In the genomic region with DNA sequence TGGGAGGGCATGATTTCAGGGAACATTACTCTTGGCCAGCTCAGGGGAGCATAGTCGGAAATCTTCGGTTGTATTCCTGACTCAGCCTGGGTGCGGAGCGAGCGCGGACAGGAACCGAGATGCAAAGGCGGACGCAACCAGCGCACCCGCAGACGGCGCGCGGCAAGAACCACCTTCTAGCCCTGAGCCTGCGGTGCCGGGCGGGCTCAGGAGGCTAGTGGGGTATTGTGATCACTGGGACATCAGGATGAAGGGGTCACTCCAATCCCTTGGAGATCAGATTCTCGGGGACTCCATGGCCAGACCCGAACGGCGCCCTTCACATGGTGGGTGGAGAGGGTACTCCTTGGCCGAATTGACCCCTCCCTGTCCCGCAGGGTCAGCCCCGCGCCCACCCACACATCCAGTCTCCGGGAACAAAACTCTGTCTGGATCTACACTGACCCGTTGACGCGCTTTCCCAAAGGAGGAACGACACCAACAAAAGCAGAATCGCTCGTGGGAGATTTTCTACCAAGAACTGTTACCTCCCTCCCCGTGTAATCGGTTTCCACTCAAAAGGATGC, we compare ENCODE assay signal across 7 cellular contexts.
A peak's percentile ranks its signal among the peaks of the same experiment; 100 is the strongest.
DNase-seq lines count a peak whose midpoint lies in the region; ATAC-seq and TF ChIP-seq lines count a peak whose summit lies in the region.

No MANE protein-coding gene starts in this region.

- intact Hi-C loops in right lobe of liver (cut with DNase I) = no loop called here
- intact Hi-C loops in testis (cut with DNase I; ENCODE audit: low total_unique reads) = no loop called here

- H3K4me3 Mint-ChIP-seq in natural killer cell treated with Interleukin-12 subunit alpha and Interleukin-12 subunit beta and Interleukin-15 and Interleukin-18, amount 100 ng/mL, for 72 hours = no peak overlapping the region

- DNase-seq in LNCaP clone FGC (ENCODE audit: low read depth) (no peak), choroid plexus epithelial cell (ENCODE audit: low read depth) (no peak), right lobe of liver (peak in 1 of 3 donors; percentile 19), testis (peak; percentile 24)
- DNase-seq in natural killer cell treated with Interleukin-12 subunit alpha and Interleukin-12 subunit beta and Interleukin-15 and Interleukin-18, amount 100 ng/mL, for 72 hours (ENCODE audit: low spot score) = no peak

- peaks cover 0 to 15% of the 10 kb centered on the region in 2 donors for H3K27me3 Mint-ChIP-seq in natural killer cell treated with Interleukin-12 subunit alpha and Interleukin-12 subunit beta and Interleukin-15 and Interleukin-18, amount 100 ng/mL, for 72 hours

- H3K36me3 ChIP-seq in right lobe of liver = no peaks in the 10 kb centered on the region
- H3K36me3 ChIP-seq in testis (ENCODE audit: low read depth, missing control alignments) = no peaks in the 10 kb centered on the region

- H3K4me1 ChIP-seq in right lobe of liver (peaks cover 0 to 11% (median 0%) of the 10 kb centered on the region in 4 donors), testis (no peaks in the 10 kb centered on the region)

- H3K27me3 ChIP-seq in right lobe of liver = peaks cover 0 to 10% of the 10 kb centered on the region in 2 donors
- H3K27me3 ChIP-seq in testis = no peaks in the 10 kb centered on the region

- H3K4me1 Mint-ChIP-seq in natural killer cell treated with Interleukin-12 subunit alpha and Interleukin-12 subunit beta and Interleukin-15 and Interleukin-18, amount 100 ng/mL, for 72 hours (ENCODE audit: low read depth in 2 of 2) = no peaks in the 10 kb centered on the region

- TF ChIP-seq CTCF in LNCaP clone FGC (IDR thresholded peaks at IDR 0.05; ENCODE audit: control insufficient read depth, extremely low read depth, insufficient read depth) = no peak
- TF ChIP-seq CTCF in choroid plexus epithelial cell (conservative IDR thresholded peaks at IDR 0.05; ENCODE audit: low read depth, low read length) = no peak
- no peak for TF ChIP-seq CTCF in right lobe of liver (IDR thresholded peaks at IDR 0.05)
- TF ChIP-seq CTCF in testis (IDR thresholded peaks at IDR 0.05) = no peak

- H3K9me3 Mint-ChIP-seq in natural killer cell treated with Interleukin-12 subunit alpha and Interleukin-12 subunit beta and Interleukin-15 and Interleukin-18, amount 100 ng/mL, for 72 hours = peaks cover 4% of the 10 kb centered on the region

- H3K27ac ChIP-seq in right lobe of liver = no peak overlapping the region
- H3K27ac ChIP-seq in testis = no peak overlapping the region

- H3K36me3 Mint-ChIP-seq in natural killer cell treated with Interleukin-12 subunit alpha and Interleukin-12 subunit beta and Interleukin-15 and Interleukin-18, amount 100 ng/mL, for 72 hours = no peaks in the 10 kb centered on the region

- 7% methylated on average over 12 of the region's 35 CpGs for WGBS in right lobe of liver (ENCODE audit: insufficient coverage, low coverage, low lambda C conversion rate, missing lambda C conversion rate)
- 0 to 1% methylated on average over 11 to 35 of the region's 35 CpGs for WGBS in testis, 2 donors

- H3K4me3 ChIP-seq in LNCaP clone FGC (ENCODE audit: low read depth, low read length) (peak overlapping the region; percentile 50), choroid plexus epithelial cell (ENCODE audit: low read depth, low read length) (peak overlapping the region; percentile 39), right lobe of liver (peak overlapping the region; percentile 35 to 56 (median 47)), testis (peak overlapping the region; percentile 49 to 57)

- no peak overlapping the region for H3K27ac Mint-ChIP-seq in natural killer cell treated with Interleukin-12 subunit alpha and Interleukin-12 subunit beta and Interleukin-15 and Interleukin-18, amount 100 ng/mL, for 72 hours

- no peaks in the 10 kb centered on the region for H3K9me3 ChIP-seq in right lobe of liver
- H3K9me3 ChIP-seq in testis = no peaks in the 10 kb centered on the region

- TF ChIP-seq POLR2A in right lobe of liver (IDR thresholded peaks at IDR 0.05) = no peak
- no peak for TF ChIP-seq POLR2A in testis (IDR thresholded peaks at IDR 0.05)

- ATAC-seq in right lobe of liver = peak in 3 of 4 donors; percentile 11 to 25 (median 21)
- no peak for ATAC-seq in HG03520 (IDR thresholded peaks at IDR 0.05; ENCODE audit: unreplicated experiment)
- no peak for ATAC-seq in GM21619 (IDR thresholded peaks at IDR 0.05; ENCODE audit: unreplicated experiment)
- ATAC-seq in natural killer cell treated with Interleukin-12 subunit alpha and Interleukin-12 subunit beta and Interleukin-15 and Interleukin-18, amount 100 ng/mL, for 72 hours = no peak

Comparison
In these comparisons a context has a peak if more than half of its experiments do, and no peak if none do; other contexts are left out.
1. ATAC-seq: peak in right lobe of liver (3 of 4); none in HG03520 (single experiment), GM21619 (single experiment) and natural killer cell treated with Interleukin-12 subunit alpha and Interleukin-12 subunit beta and Interleukin-15 and Interleukin-18, amount 100 ng/mL, for 72 hours (0 of 2).
2. Peak in every context shown above with its lines, with median percentiles within 50 percentile points of each other: H3K4me3 ChIP-seq.